13 cellular contexts compared by ENCODE assay signal in the genomic region with DNA sequence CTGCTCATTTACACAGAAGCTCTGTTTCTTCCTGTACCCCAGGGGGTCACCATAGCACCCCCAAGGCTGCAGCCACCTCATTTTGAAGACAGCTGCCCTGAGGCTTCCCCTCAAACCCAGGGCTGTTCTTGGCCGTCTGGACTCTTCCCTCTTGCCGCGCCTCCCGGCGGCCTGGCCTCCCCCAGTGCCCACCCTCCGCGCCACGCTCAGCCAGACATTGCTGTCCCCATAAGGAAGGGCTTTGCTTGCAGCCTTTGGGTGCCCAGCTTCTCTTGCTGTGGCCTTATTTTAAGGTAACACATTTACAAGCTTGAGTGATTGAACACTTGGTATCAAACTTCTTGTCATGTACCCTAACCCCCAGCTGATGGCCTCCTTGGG.
A peak's percentile ranks its signal among the peaks of the same experiment; 100 is the strongest.
DNase-seq lines count a peak whose midpoint lies in the region; ATAC-seq and TF ChIP-seq lines count a peak whose summit lies in the region.
"Had no signal": no experiment of that assay in that cellular context is flagged by ENCODE, and none has a peak within 500 bp of the region (broad histone marks: within the 10 kb centered on the region; RNA-seq: fewer than 3 reads in every experiment).

No MANE protein-coding gene starts in this region.

- peak overlapping the region in 10 of 12 donors; percentile 29 to 98 (median 68) for H3K27ac ChIP-seq in heart left ventricle
- peak overlapping the region; percentile 40 to 90 (median 56) for H3K27ac ChIP-seq in esophagus squamous epithelium
- H3K27ac ChIP-seq in trophoblast cell (ENCODE audit: low read depth, low read length), result peak overlapping the region; percentile 96

- H3K18ac ChIP-seq in trophoblast cell (ENCODE audit: low read length), result peak overlapping the region; percentile 90

- no peak for TF ChIP-seq POLR2A in heart left ventricle (IDR thresholded peaks at IDR 0.05)
- no peak for TF ChIP-seq POLR2A in esophagus squamous epithelium (IDR thresholded peaks at IDR 0.05)

- no peak for TF ChIP-seq CTCF in heart left ventricle (IDR thresholded peaks at IDR 0.05)
- TF ChIP-seq CTCF in esophagus squamous epithelium (IDR thresholded peaks at IDR 0.05), result no peak

- ATAC-seq in heart left ventricle, result no peak
- no peak for ATAC-seq in left ventricle myocardium superior
- no peak for ATAC-seq in GM19023 (IDR thresholded peaks at IDR 0.05; ENCODE audit: unreplicated experiment)

- H3K4me3 ChIP-seq in heart left ventricle, result no peak overlapping the region
- no peak overlapping the region for H3K4me3 ChIP-seq in esophagus squamous epithelium
- H3K4me3 ChIP-seq in trophoblast cell (ENCODE audit: low read depth, low read length), result no peak overlapping the region
- H3K4me3 ChIP-seq: adrenal gland had no signal

- intact Hi-C loops in heart left ventricle (cut with DNase I) (no loop called here), left ventricle myocardium superior (cut with micrococcal nuclease) (no loop called here), esophagus squamous epithelium (cut with DNase I) (no loop called here)

- H3K4me1 ChIP-seq in heart left ventricle (peaks cover 20 to 92% (median 63%) of the 10 kb centered on the region in 12 donors), esophagus squamous epithelium (peaks cover 36 to 71% (median 53%) of the 10 kb centered on the region in 3 donors), trophoblast cell (ENCODE audit: control insufficient read depth in 1 of 2, insufficient read depth in 2 of 2, low read length in 2 of 2) (peaks cover 42 to 55% of the 10 kb centered on the region in 2 experiments)

- H2AK5ac ChIP-seq in trophoblast cell (ENCODE audit: low read length), result peak overlapping the region; percentile 88

- peak overlapping the region; percentile 97 for H4K91ac ChIP-seq in trophoblast cell (ENCODE audit: low read depth, low read length)

- peaks cover 56% of the 10 kb centered on the region for H3K79me1 ChIP-seq in trophoblast cell (ENCODE audit: low read length)

- no peak overlapping the region for H3K9ac ChIP-seq in trophoblast cell (ENCODE audit: low read length)

- peak overlapping the region; percentile 59 for H3K4ac ChIP-seq in trophoblast cell (ENCODE audit: low read depth, low read length)

- peak overlapping the region; percentile 92 for H3K14ac ChIP-seq in trophoblast cell (ENCODE audit: low read length)

- peak overlapping the region; percentile 72 for H4K8ac ChIP-seq in trophoblast cell (ENCODE audit: low read depth, low read length)

- peaks cover 13% of the 10 kb centered on the region for H3K79me2 ChIP-seq in trophoblast cell (ENCODE audit: control insufficient read depth, insufficient read depth, low read length, poor library complexity)

- no peak overlapping the region for H3K4me2 ChIP-seq in trophoblast cell (ENCODE audit: low read length)

- WGBS in heart left ventricle, 4 donors, result 94 to 99% (median 97%) methylated on average over 8 of the region's 8 CpGs
- 90 to 92% methylated on average over 7 to 8 of the region's 8 CpGs for WGBS in esophagus squamous epithelium, 2 donors
- no CpG with 5 or more reads among the region's 8 CpGs for WGBS in trophoblast cell (ENCODE audit: extremely low coverage, insufficient coverage, insufficient read length)

- H3K9me3 ChIP-seq in heart left ventricle (no peaks in the 10 kb centered on the region), esophagus squamous epithelium (no peaks in the 10 kb centered on the region), trophoblast cell (ENCODE audit: insufficient read depth, low read depth, low read length) (no peaks in the 10 kb centered on the region)
- H3K9me3 ChIP-seq: adrenal gland had no signal

- peak overlapping the region; percentile 97 for H2BK12ac ChIP-seq in trophoblast cell (ENCODE audit: low read length)

- H2AFZ ChIP-seq in trophoblast cell (ENCODE audit: insufficient read depth, low read length, poor library complexity), result peak overlapping the region; percentile 4

- H2BK120ac ChIP-seq in trophoblast cell (ENCODE audit: insufficient read depth, low read length, poor library complexity), result peak overlapping the region; percentile 96

- peak overlapping the region; percentile 91 for H2BK5ac ChIP-seq in trophoblast cell (ENCODE audit: low read depth, low read length, poor library complexity)

- H3K27me3 ChIP-seq in heart left ventricle (no peaks in the 10 kb centered on the region), esophagus squamous epithelium (no peaks in the 10 kb centered on the region), trophoblast cell (ENCODE audit: insufficient read depth, low read length) (no peaks in the 10 kb centered on the region)
- H3K27me3 ChIP-seq: adrenal gland had no signal

- peak overlapping the region; percentile 20 for H4K12ac ChIP-seq in trophoblast cell (ENCODE audit: low read depth, low read length)

- no peak overlapping the region for H3K23ac ChIP-seq in trophoblast cell (ENCODE audit: low read length)

- peaks cover 0 to 3% (median 0%) of the 10 kb centered on the region in 9 donors for H3K36me3 ChIP-seq in heart left ventricle
- H3K36me3 ChIP-seq in esophagus squamous epithelium, result peaks cover 0 to 46% (median 0%) of the 10 kb centered on the region in 3 donors
- peaks cover 11 to 23% of the 10 kb centered on the region in 2 experiments for H3K36me3 ChIP-seq in trophoblast cell (ENCODE audit: control insufficient read depth in 1 of 2, insufficient read depth in 2 of 2, low read length in 2 of 2)
- H3K36me3 ChIP-seq: adrenal gland had no signal

- no peak for DNase-seq in heart left ventricle
- DNase-seq in left ventricle myocardium superior, result no peak
- no peak for DNase-seq in esophagus squamous epithelium (lab: John Stamatoyannopoulos, UW)
- no peak for DNase-seq in trophoblast cell
- no peak for DNase-seq in D341Med (ENCODE audit: low spot score)
- no peak for DNase-seq in mesenteric fat pad (ENCODE audit: low spot score)
- DNase-seq in NCI-H1092 treated with DMSO at 0.1 percent for 48 hours (lab: John Stamatoyannopoulos, UW), result no peak
- DNase-seq: DND-41; NCI-H1105 treated with DMSO at 0.1 percent for 48 hours; NK-92 treated with Interleukin-12 subunit alpha and Interleukin-12 subunit beta, amount 100 ng/mL, for 24 hours; T-helper 9 cell had no signal
